In genomic region chr1:47434051-47434842, GRCh38 we compare ENCODE assay signal across 10 cellular contexts. TPM values are rescaled to one million over a fixed set of nuclear protein-coding genes. Genes with fewer than 3 reads are reported as not detected.
DNase-seq lines count a peak whose midpoint lies in the region; ATAC-seq, FAIRE-seq and TF ChIP-seq lines count a peak whose summit lies in the region.
"Had no signal": no experiment of that assay in that cellular context is flagged by ENCODE, and none has a peak within 500 bp of the region (broad histone marks: within the 10 kb centered on the region; RNA-seq: fewer than 3 reads in every experiment).

No MANE protein-coding gene starts in this region.

- no peaks in the 10 kb centered on the region for H3K79me1 ChIP-seq in H1 (ENCODE audit: low read depth, low read length)

- no peak for ATAC-seq in naive B cell (ENCODE audit: low read depth in 2 of 2)
- ATAC-seq: T-helper 17 cell had no signal

- no peak overlapping the region for H2BK120ac ChIP-seq in H1 (replicated peaks; ENCODE audit: low read depth, low read length)

- TF ChIP-seq CTCF in Loucy (conservative IDR thresholded peaks at IDR 0.05; ENCODE audit: low read length) (no peak), H1 (IDR thresholded peaks at IDR 0.05; ENCODE audit: control extremely low read depth in 1 of 3, insufficient read depth in 1 of 3, low read depth in 1 of 3, low read length in 3 of 3) (no peak), GM10248 (IDR thresholded peaks at IDR 0.05; ENCODE audit: control extremely low read depth, extremely low read depth, low read depth, missing control alignments) (no peak)

- H3K9me3 ChIP-seq in Loucy (ENCODE audit: insufficient read depth, low read depth, low read length): no peaks in the 10 kb centered on the region
- H3K9me3 ChIP-seq in H1 (ENCODE audit: insufficient read depth in 2 of 2, low read depth in 1 of 2, low read length in 1 of 2): no peaks in the 10 kb centered on the region; a peak in 1 of 4 replicates

- H4K20me1 ChIP-seq in Loucy (ENCODE audit: insufficient read depth, low read length, poor library complexity, severe bottlenecking) (peaks cover 20% of the 10 kb centered on the region), H1 (replicated peaks in 1 of 2; ENCODE audit: control insufficient read depth in 1 of 2, insufficient read depth in 2 of 2, low read length in 2 of 2) (peaks cover 8 to 19% of the 10 kb centered on the region in 2 experiments)

- CTCF ChIA-PET in H1 (lab: Charles Lee; ENCODE audit: partially characterized antibody) (interaction anchor here (0.7 to 9.7 kb wide), 36 partner anchors 7 to 943 kb away, joined by 3 to 140 read pairs (median 8); partner anchors contain the start of gene FOXE3), GM10248 (lab: Yijun Ruan, JAX) (interaction anchor here (0.7 to 8.6 kb wide), 16 partner anchors 9 to 326 kb away, joined by 3 to 226 read pairs (median 6); no protein-coding TSS in a partner anchor)

- H4K8ac ChIP-seq in H1 (ENCODE audit: extremely low read depth, insufficient read depth, low read length): 0 out of 2 replicates have a peak overlapping the region, but pooled peaks have one; percentile 11

- H2AFZ ChIP-seq in Loucy (ENCODE audit: low read length) (no peak overlapping the region), H1 (ENCODE audit: low read length) (no peak overlapping the region)

- H2AK5ac ChIP-seq in H1 (ENCODE audit: low read depth, low read length): no peak overlapping the region

- WGBS in H1 (ENCODE audit: extremely low coverage in 1 of 2, insufficient coverage in 1 of 2, insufficient read length in 1 of 2, insufficient replicate concordance in 2 of 2, low coverage in 1 of 2, low lambda C conversion rate in 2 of 2, missing lambda C conversion rate in 1 of 2), 2 experiments: 5% methylated on average over 50 of the region's 51 CpGs; no CpG with 5 or more reads in 1 of the 2 experiments

- H3K4me3 ChIP-seq in Loucy (ENCODE audit: low read length, poor library complexity, severe bottlenecking) (peak overlapping the region; percentile 36), H1 (ENCODE audit: extremely low read depth in 1 of 4, insufficient read depth in 2 of 4, low read depth in 3 of 4, low read length in 4 of 4) (peak overlapping the region in 3 of 4 experiments; percentile 1 to 38 (median 19); a peak in 5 of 8 replicates)

- no peak overlapping the region for H4K91ac ChIP-seq in H1 (replicated peaks; ENCODE audit: insufficient read length, low read length)

- peak overlapping the region; percentile 60 for H3K18ac ChIP-seq in H1 (ENCODE audit: extremely low read depth, low read length)

- H3K9ac ChIP-seq in Loucy (ENCODE audit: low read depth, low read length, poor library complexity, severe bottlenecking) (peak overlapping the region; percentile 91), H1 (replicated peaks in 1 of 4; ENCODE audit: extremely low read depth in 1 of 4, low read depth in 3 of 4, low read length in 3 of 4) (no peak overlapping the region)

- H3K9me3 Mint-ChIP-seq in naive B cell: peaks cover 0 to 3% (median 0%) of the 10 kb centered on the region in 7 donors

- H2BK15ac ChIP-seq in H1 (ENCODE audit: low read length): no peak overlapping the region

- H3K27me3 ChIP-seq in Loucy (ENCODE audit: insufficient read depth, low read length, poor library complexity, severe bottlenecking): peaks cover 6% of the 10 kb centered on the region
- H3K27me3 ChIP-seq in H1 (replicated peaks in 1 of 4; ENCODE audit: control insufficient read depth in 3 of 4, extremely low read depth in 1 of 4, insufficient read depth in 3 of 4, low read length in 3 of 4): peaks cover 74 to 97% (median 87%) of the 10 kb centered on the region in 4 experiments

- H3K23me2 ChIP-seq in H1 (ENCODE audit: low read depth, low read length): peaks cover 14% of the 10 kb centered on the region; the same call in 1 of the 2 replicates

- H3K4me1 Mint-ChIP-seq in naive B cell: peaks cover 38 to 56% (median 43%) of the 10 kb centered on the region in 3 donors

- peaks cover 42 to 56% (median 55%) of the 10 kb centered on the region in 3 donors for H3K27me3 Mint-ChIP-seq in naive B cell
- H3K27me3 Mint-ChIP-seq: T-helper 17 cell had no signal

- no peak overlapping the region for H3K23ac ChIP-seq in H1 (ENCODE audit: insufficient read length)

- H3K79me2 ChIP-seq in Loucy (ENCODE audit: insufficient read depth, low read length) (peaks cover 56% of the 10 kb centered on the region), H1 (ENCODE audit: control insufficient read depth in 1 of 2, insufficient read depth in 2 of 2, low read length in 2 of 2) (no peaks in the 10 kb centered on the region)

- peak overlapping the region; percentile 42 to 93 (median 79) for H3K4me3 Mint-ChIP-seq in naive B cell

- no peak for FAIRE-seq in H1 (lab: Jason Lieb, UNC)
- no peak for FAIRE-seq in HTR-8/SVneo (lab: Jason Lieb, UNC)
- FAIRE-seq: G401.6 had no signal

- no peak overlapping the region for H2BK5ac ChIP-seq in H1 (ENCODE audit: low read depth, low read length)

- H2BK12ac ChIP-seq in H1 (ENCODE audit: low read depth, low read length): 0 out of 2 replicates have a peak overlapping the region, but pooled peaks have one; percentile 97

- peak overlapping the region; percentile 32; the same call in 1 of the 2 replicates for H2BK20ac ChIP-seq in H1 (ENCODE audit: low read length)

- H3K27ac Mint-ChIP-seq in naive B cell: peak overlapping the region in 4 of 6 donors; percentile 67 to 92 (median 82)
- H3K27ac Mint-ChIP-seq: T-helper 17 cell had no signal

- DNase-seq in AG08395 (ENCODE audit: low spot score): peak; percentile 67
- no peak for DNase-seq in H1 (ENCODE audit: low read depth in 1 of 2, low spot score in 2 of 2)
- no peak for DNase-seq in naive B cell
- DNase-seq in GM10248 (ENCODE audit: extremely low spot score): no peak
- no peak for DNase-seq in HTR-8/SVneo (ENCODE audit: insufficient read length, low spot score)
- DNase-seq in KG1 (lab: John Stamatoyannopoulos, UW): no peak
- no peak for DNase-seq in 8988T
- DNase-seq: T-helper 17 cell had no signal

- no peak for TF ChIP-seq RAD21 in H1 (IDR thresholded peaks at IDR 0.05 in 1 of 2, conservative IDR thresholded peaks at IDR 0.05 in 1 of 2; ENCODE audit: low read depth in 2 of 2, low read length in 2 of 2)

- H3K36me3 ChIP-seq in Loucy (ENCODE audit: insufficient read depth, low read length) (no peaks in the 10 kb centered on the region), H1 (ENCODE audit: control insufficient read depth in 2 of 4, insufficient read depth in 4 of 4, low read length in 3 of 4) (peaks cover 0 to 8% (median 0%) of the 10 kb centered on the region in 4 experiments; a peak in 1 of 8 replicates)

- POLR2A ChIA-PET in H1 (lab: Charles Lee; ENCODE audit: partially characterized antibody) (interaction anchor here (0.8 to 1.5 kb wide), 4 partner anchors 10 to 292 kb away, joined by 3 to 4 read pairs (median 4); no protein-coding TSS in a partner anchor), GM10248 (lab: Yijun Ruan, JAX) (no interaction called here)

- no peak overlapping the region for H3K14ac ChIP-seq in H1 (ENCODE audit: insufficient read length)

- H3K27ac ChIP-seq in H1 (ENCODE audit: low read depth, low read length): no peak overlapping the region

- no peaks in the 10 kb centered on the region for H3F3A ChIP-seq in Loucy (ENCODE audit: low read depth)

- H3K56ac ChIP-seq in H1 (replicated peaks; ENCODE audit: insufficient read length, low read depth, low read length): no peak overlapping the region

- H3K9me2 ChIP-seq in Loucy (replicated peaks; ENCODE audit: low read depth, low read length): no peaks in the 10 kb centered on the region

- H3K4me1 ChIP-seq in Loucy (ENCODE audit: insufficient read depth, low read length, poor library complexity, severe bottlenecking) (peaks cover 36% of the 10 kb centered on the region), H1 (replicated peaks in 1 of 4; ENCODE audit: control insufficient read depth in 3 of 4, insufficient read depth in 4 of 4, low read length in 3 of 4) (peaks cover 3 to 36% (median 15%) of the 10 kb centered on the region in 4 experiments; a peak in 6 of 7 replicates)

- no peak overlapping the region for H3K4ac ChIP-seq in H1 (replicated peaks; ENCODE audit: insufficient read length, low read depth, low read length)

- no peak for TF ChIP-seq POLR2A in H1 (IDR thresholded peaks at IDR 0.05; ENCODE audit: control extremely low read depth in 1 of 2, low read depth in 2 of 2, low read length in 2 of 2)

- H3K36me3 Mint-ChIP-seq in naive B cell: no peaks in the 10 kb centered on the region

- no peak for TF ChIP-seq EP300 in H1 (IDR thresholded peaks at IDR 0.05; ENCODE audit: borderline replicate concordance in 1 of 2, low read depth in 2 of 2, low read length in 2 of 2)

- H3K4me2 ChIP-seq in Loucy (ENCODE audit: low read depth, low read length, poor library complexity, severe bottlenecking) (peak overlapping the region; percentile 96), H1 (ENCODE audit: insufficient read depth in 1 of 2, low read depth in 2 of 2, low read length in 2 of 2) (peak overlapping the region; percentile 53 to 63)

- H4K5ac ChIP-seq in H1 (ENCODE audit: insufficient read length, low read depth, low read length): no peak overlapping the region

TF ChIP-seq in H1, 55 proteins besides CTCF, POLR2A, EP300 and RAD21 (continues in another document):
- TF ChIP-seq JUND (IDR thresholded peaks at IDR 0.05; ENCODE audit: low read length): no peak
- TF ChIP-seq EGR1 (IDR thresholded peaks at IDR 0.05; ENCODE audit: borderline replicate concordance, low read depth, low read length): no peak

RNA-seq across cellular contexts. Expression of gene FOXD2, which starts 3.6 kb away (rescaled TPM):
- not detected in 2 replicates for total RNA-seq in H1 (2021; fragmentation: NEBNext Ultra II Directional; extraction: Animal tissue kit (Norgen Biotek cat#: 25700))
- polyA plus RNA-seq in H1 (2011; rRNA removed) (not detected in 2 replicates), naive B cell (ENCODE audit: low read depth in 6 of 6) (under 1 TPM in 5 of 6 donors, not detected in 1; 0.05 to 0.37 (median 0.07) TPM)
- polyA plus RNA-seq in H1 (2011; cell fraction: cytosol; rRNA removed): not detected
- not detected for polyA plus RNA-seq in H1 (2011; cell fraction: nucleus; rRNA removed)
- polyA plus RNA-seq in H1 (2012, experiment 1 of 2): 0.04 TPM in 1 of 4 replicates, not detected in the others
- not detected for polyA plus RNA-seq in H1 (2012, experiment 2 of 2)
- polyA plus RNA-seq in H1 (2013, experiment 1 of 2): under 0.01 TPM
- polyA plus RNA-seq in H1 (2013, experiment 2 of 2): not detected
- 0.02 TPM in 1 of 2 replicates, not detected in the other for polyA minus RNA-seq in H1 (2011; rRNA and poly(A)+ RNA removed)
- not detected for polyA minus RNA-seq in H1 (2011; cell fraction: cytosol; rRNA and poly(A)+ RNA removed)
- polyA minus RNA-seq in H1 (2011; cell fraction: nucleus; rRNA and poly(A)+ RNA removed): not detected

RNA-seq across cellular contexts. Expression of gene FOXE3, which starts 18.2 kb away (rescaled TPM):
- 0.27 TPM in 1 of 2 replicates, not detected in the other for total RNA-seq in H1 (2021; fragmentation: NEBNext Ultra II Directional; extraction: Animal tissue kit (Norgen Biotek cat#: 25700))
- 0.18 and 0.22 TPM in 2 replicates for polyA plus RNA-seq in H1 (2011; rRNA removed)
- polyA plus RNA-seq in H1 (2011; cell fraction: cytosol; rRNA removed): 0.04 TPM
- 0.10 TPM for polyA plus RNA-seq in H1 (2011; cell fraction: nucleus; rRNA removed)
- polyA plus RNA-seq in H1 (2012, experiment 1 of 2): 0.25 to 0.52 TPM (median 0.38 TPM) in 4 replicates
- 0.26 TPM for polyA plus RNA-seq in H1 (2012, experiment 2 of 2)
- polyA plus RNA-seq in H1 (2013, experiment 1 of 2): 0.10 TPM
- 0.17 TPM for polyA plus RNA-seq in H1 (2013, experiment 2 of 2)
- 0.17 TPM in 1 of 2 replicates, not detected in the other for polyA minus RNA-seq in H1 (2011; rRNA and poly(A)+ RNA removed)
- polyA minus RNA-seq in H1 (2011; cell fraction: cytosol; rRNA and poly(A)+ RNA removed): not detected
- not detected for polyA minus RNA-seq in H1 (2011; cell fraction: nucleus; rRNA and poly(A)+ RNA removed)
- not detected for polyA plus RNA-seq in naive B cell (ENCODE audit: low read depth in 6 of 6)
- total RNA-seq: T-helper 17 cell had no signal
